ENCODE assay signal across 13 cellular contexts in the genomic region with DNA sequence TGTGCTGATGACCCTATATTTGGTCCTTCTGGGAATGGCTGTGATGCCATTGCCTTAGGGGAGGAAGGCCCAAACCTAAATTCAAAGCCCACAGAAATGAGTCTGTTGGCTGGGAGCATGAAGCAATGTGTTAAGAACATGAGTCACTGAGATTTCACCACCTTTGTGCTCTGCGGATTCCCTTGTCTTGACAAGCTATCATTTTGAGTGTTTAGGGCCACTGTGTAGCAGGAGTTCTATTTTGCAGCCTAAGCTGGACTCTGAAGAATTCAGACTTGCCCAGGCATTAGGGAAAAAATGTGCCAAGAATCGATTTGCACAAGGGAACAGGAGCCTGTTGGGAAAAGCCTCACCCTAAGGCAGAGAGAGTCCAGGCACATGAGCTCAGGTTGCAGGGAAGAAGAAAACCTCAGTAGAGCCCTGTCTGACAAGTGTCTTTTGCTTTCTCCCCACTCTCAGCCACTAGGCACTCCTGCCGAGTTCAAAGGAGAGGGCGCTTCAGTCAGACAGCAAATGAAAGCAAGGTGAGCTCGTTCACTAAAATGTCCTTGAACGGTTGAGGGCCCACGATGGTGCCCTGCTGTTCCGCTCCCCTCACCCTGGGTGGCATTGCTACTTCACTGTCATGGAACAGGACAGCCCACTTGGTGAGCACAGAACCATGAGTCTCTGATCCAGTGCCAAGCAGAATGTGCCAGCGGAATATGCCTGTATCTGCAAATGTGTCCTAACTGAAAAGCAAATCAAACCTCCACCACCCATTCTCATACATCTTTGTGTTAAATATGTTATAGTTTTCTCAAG.
DNase-seq lines count a peak whose midpoint lies in the region; ATAC-seq and TF ChIP-seq lines count a peak whose summit lies in the region.
"Had no signal": no experiment of that assay in that cellular context is flagged by ENCODE, and none has a peak within 500 bp of the region (broad histone marks: within the 10 kb centered on the region; RNA-seq: fewer than 3 reads in every experiment).

No MANE protein-coding gene starts in this region.

- H3K56ac ChIP-seq in H9 (ENCODE audit: insufficient read length, low read depth, low read length): no peak overlapping the region

- POLR2A ChIA-PET in RWPE1 (lab: Yijun Ruan, JAX; ENCODE audit: low non-redundant PET): interaction anchor here (0.6 kb wide), 1 partner anchor 1010 kb away, joined by 4 read pairs; no protein-coding TSS in a partner anchor

- H2BK12ac ChIP-seq in H9 (ENCODE audit: insufficient read length, low read depth, low read length): no peak overlapping the region

- H3K18ac ChIP-seq in H9 (ENCODE audit: insufficient read length, low read depth, low read length): no peak overlapping the region

- no peaks in the 10 kb centered on the region for H3K36me3 ChIP-seq in left ventricle myocardium inferior

- H3K23ac ChIP-seq in H9 (ENCODE audit: insufficient read length, low read depth, low read length): no peak overlapping the region

- H3K9ac ChIP-seq in H9 (ENCODE audit: extremely low read depth, insufficient read length, low read length): no peak overlapping the region

- H3K27ac ChIP-seq in H9 (ENCODE audit: insufficient read length, low read depth, low read length) (no peak overlapping the region), RWPE1 (peak overlapping the region; percentile 100), left ventricle myocardium inferior (replicated peaks) (no peak overlapping the region)

- no peaks in the 10 kb centered on the region for H4K20me1 ChIP-seq in H9 (ENCODE audit: control insufficient read depth, insufficient read depth, insufficient read length)

- H2BK15ac ChIP-seq in H9 (ENCODE audit: low read depth, low read length): no peak overlapping the region

- no peaks in the 10 kb centered on the region for H3K9me3 ChIP-seq in H9 (ENCODE audit: control insufficient read depth, low read depth, low read length)
- no peaks in the 10 kb centered on the region for H3K9me3 ChIP-seq in left ventricle myocardium inferior (replicated peaks)

- H2AK5ac ChIP-seq in H9 (ENCODE audit: insufficient read length, low read length): no peak overlapping the region

- no peaks in the 10 kb centered on the region for H3K23me2 ChIP-seq in H9 (ENCODE audit: insufficient read length, low read depth, low read length, poor library complexity, severe bottlenecking)

- WGBS in H9 (ENCODE audit: extremely low coverage, insufficient read length, low lambda C conversion rate): no CpG with 5 or more reads among the region's 9 CpGs

- H4K91ac ChIP-seq in H9 (ENCODE audit: insufficient read length, low read depth, low read length): no peak overlapping the region

- TF ChIP-seq CTCF in H9 (conservative IDR thresholded peaks at IDR 0.05): no peak
- no peak; the same call in 1 of the 2 replicates for TF ChIP-seq CTCF in RWPE1 (conservative IDR thresholded peaks at IDR 0.05; ENCODE audit: low read depth)
- TF ChIP-seq CTCF in left ventricle myocardium inferior (IDR thresholded peaks at IDR 0.05; ENCODE audit: borderline replicate concordance): no peak

- no peaks in the 10 kb centered on the region for H3K79me1 ChIP-seq in H9 (ENCODE audit: insufficient read depth, low read depth, low read length, poor library complexity, severe bottlenecking)

- H3K4me1 ChIP-seq in H9 (ENCODE audit: insufficient read depth, low read length) (no peaks in the 10 kb centered on the region; the same call in 1 of the 2 replicates), left ventricle myocardium inferior (no peaks in the 10 kb centered on the region)

- H3K27me3 Mint-ChIP-seq in H9 (ENCODE audit: low read depth): no peaks in the 10 kb centered on the region; the same call in 1 of the 2 replicates
- peaks cover 4 to 16% of the 10 kb centered on the region in 2 donors for H3K27me3 Mint-ChIP-seq in stimulated activated naive B cell treated with anti-CD40 and anti-IgM and Interleukin-4, amounts not matched to agents 10 μg/mL and 1 μg/mL and 100 μg/mL, for 72 hours

- no peaks in the 10 kb centered on the region for H3K9me3 Mint-ChIP-seq in H9
- H3K9me3 Mint-ChIP-seq in stimulated activated naive B cell treated with anti-CD40 and anti-IgM and Interleukin-4, amounts not matched to agents 10 μg/mL and 1 μg/mL and 100 μg/mL, for 72 hours: peaks cover 0 to 3% of the 10 kb centered on the region in 2 donors

- H3K79me2 ChIP-seq in H9 (ENCODE audit: insufficient read depth, low read length): no peaks in the 10 kb centered on the region

- H4K8ac ChIP-seq in H9 (replicated peaks; ENCODE audit: insufficient read length, low read depth, low read length): no peak overlapping the region

- H2BK20ac ChIP-seq in H9 (ENCODE audit: low read depth, low read length, poor library complexity, severe bottlenecking): no peak overlapping the region

- ATAC-seq in stimulated activated naive B cell treated with anti-CD40 and anti-IgM and Interleukin-4, amounts not matched to agents 10 μg/mL and 1 μg/mL and 100 μg/mL, for 72 hours (replicated peaks): no peak

- intact Hi-C loops in left ventricle myocardium inferior (cut with micrococcal nuclease): no loop called here

- H3K4ac ChIP-seq in H9 (ENCODE audit: low read depth, low read length): no peak overlapping the region

- H2BK120ac ChIP-seq in H9 (ENCODE audit: low read depth, low read length, poor library complexity, severe bottlenecking): no peak overlapping the region

- H3K4me3 Mint-ChIP-seq in H9: no peak overlapping the region
- no peak overlapping the region for H3K4me3 Mint-ChIP-seq in stimulated activated naive B cell treated with anti-CD40 and anti-IgM and Interleukin-4, amounts not matched to agents 10 μg/mL and 1 μg/mL and 100 μg/mL, for 72 hours

- no peaks in the 10 kb centered on the region for H3K36me3 Mint-ChIP-seq in H9 (ENCODE audit: insufficient read depth in 1 of 3, low read depth in 3 of 3)
- no peaks in the 10 kb centered on the region for H3K36me3 Mint-ChIP-seq in stimulated activated naive B cell treated with anti-CD40 and anti-IgM and Interleukin-4, amounts not matched to agents 10 μg/mL and 1 μg/mL and 100 μg/mL, for 72 hours

- H3T11ph ChIP-seq in H9 (ENCODE audit: low read length): no peak overlapping the region

- no peak overlapping the region for H3K27ac Mint-ChIP-seq in H9
- H3K27ac Mint-ChIP-seq in stimulated activated naive B cell treated with anti-CD40 and anti-IgM and Interleukin-4, amounts not matched to agents 10 μg/mL and 1 μg/mL and 100 μg/mL, for 72 hours: no peak overlapping the region

- DNase-seq in H9 (no peak), RWPE1 (ENCODE audit: low spot score) (peak; percentile 92), fibroblast of peridontal ligament (ENCODE audit: extremely low read depth) (peak; percentile 68), stromal cell of bone marrow (ENCODE audit: low read depth) (peak; percentile 49), left ventricle myocardium inferior (no peak), UCSD-AML1 (lab: John Stamatoyannopoulos, UW; ENCODE audit: unreplicated experiment) (no peak)
- DNase-seq in stimulated activated CD4-positive, alpha-beta T cell treated with anti-CD3 and anti-CD28 coated beads, Interleukin-1b, Interleukin-23, amount 100 ng/mL, for 48 hours: no peak
- DNase-seq in stimulated activated naive B cell treated with anti-CD40 and anti-IgM and Interleukin-4, amounts not matched to agents 10 μg/mL and 1 μg/mL and 100 μg/mL, for 72 hours: no peak
- DNase-seq: activated CD4-positive, CD25-positive, alpha-beta regulatory T cell treated with anti-CD3 and anti-CD28 coated beads, Interleukin-2, amount 50 U/mL, for 72 hours; activated gamma-delta T cell treated with Interleukin-2 at 50 U/mL for 16 hours; cortex of kidney; DMS53; NCI-H1417 had no signal

- H2AFZ ChIP-seq in H9 (ENCODE audit: low read length): no peak overlapping the region

- H3K4me1 Mint-ChIP-seq in H9: peaks cover 16 to 19% of the 10 kb centered on the region in 2 experiments
- H3K4me1 Mint-ChIP-seq in stimulated activated naive B cell treated with anti-CD40 and anti-IgM and Interleukin-4, amounts not matched to agents 10 μg/mL and 1 μg/mL and 100 μg/mL, for 72 hours: no peaks in the 10 kb centered on the region

- no peak overlapping the region for H2BK5ac ChIP-seq in H9 (ENCODE audit: insufficient read length, low read length)

- H3K14ac ChIP-seq in H9 (ENCODE audit: insufficient read depth, low read length): 0 out of 2 replicates have a peak overlapping the region, but pooled peaks have one; percentile 57

- CTCF ChIA-PET in RWPE1 (lab: Yijun Ruan, JAX): interaction anchor here (0.6 to 0.8 kb wide), 3 partner anchors 10 to 1538 kb away, joined by 3 to 6 read pairs (median 4); no protein-coding TSS in a partner anchor

- no peak overlapping the region for H3K4me2 ChIP-seq in H9 (ENCODE audit: insufficient read depth, insufficient read length, low read length)

- no peak overlapping the region for H3K4me3 ChIP-seq in left ventricle myocardium inferior

- H3K27me3 ChIP-seq in H9 (ENCODE audit: insufficient read depth, low read length) (no peaks in the 10 kb centered on the region), left ventricle myocardium inferior (ENCODE audit: low read depth) (peaks cover 20% of the 10 kb centered on the region)

- H4K5ac ChIP-seq in H9 (ENCODE audit: insufficient read length, low read depth, low read length): no peak overlapping the region

Comparison
In these comparisons a context has a peak if more than half of its experiments do, and no peak if none do; other contexts are left out.
1. DNase-seq: peak in RWPE1 (single experiment), fibroblast of peridontal ligament (single experiment) and stromal cell of bone marrow (single experiment); none in H9 (single experiment), left ventricle myocardium inferior (single experiment), UCSD-AML1 (single experiment), stimulated activated CD4-positive, alpha-beta T cell treated with anti-CD3 and anti-CD28 coated beads, Interleukin-1b, Interleukin-23, amount 100 ng/mL, for 48 hours (single experiment) and stimulated activated naive B cell treated with anti-CD40 and anti-IgM and Interleukin-4, amounts not matched to agents 10 μg/mL and 1 μg/mL and 100 μg/mL, for 72 hours (single experiment).